Comparison of ENCODE assay signal across 24 cellular contexts in the genomic region with DNA sequence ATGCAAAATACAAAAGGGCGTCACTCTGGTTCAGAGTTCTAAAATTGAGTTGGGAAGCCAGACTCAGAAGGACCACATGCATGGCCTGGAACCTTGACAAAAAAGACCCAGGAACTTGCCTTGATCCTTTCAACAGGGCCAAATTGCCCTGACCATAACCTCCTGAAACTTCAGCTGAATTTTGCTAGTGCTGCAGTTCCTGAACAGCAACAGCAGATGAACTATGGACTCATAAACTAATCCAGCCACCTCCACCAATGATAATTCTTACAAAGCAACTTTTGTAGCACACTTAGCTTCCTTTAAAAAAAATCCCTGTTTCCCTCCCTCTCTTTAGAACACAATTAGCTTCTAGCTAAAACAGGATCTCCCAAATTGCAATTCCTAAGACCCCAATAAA.
"Had no signal": no experiment of that assay in that cellular context is flagged by ENCODE, and none has a peak within 500 bp of the region (broad histone marks: within the 10 kb centered on the region; RNA-seq: fewer than 3 reads in every experiment).

No MANE protein-coding gene starts in this region.

- H3K9me3 ChIP-seq: breast epithelium had no signal

- H3K27me3 Mint-ChIP-seq: activated CD4-positive, alpha-beta memory T cell treated with anti-CD3 and anti-CD28 coated beads, Interleukin-2, amount 10 ng/mL, durations not matched to agents 7 days and 5 days; T-helper 17 cell had no signal

- H3K27ac ChIP-seq: breast epithelium, VCaP had no signal

- H3K4me1 ChIP-seq: breast epithelium had no signal

- ATAC-seq: activated CD4-positive, alpha-beta T cell treated with anti-CD3 and anti-CD28 coated beads for 36 hours; T-helper 17 cell had no signal

- H3K27ac Mint-ChIP-seq: activated CD4-positive, alpha-beta memory T cell treated with anti-CD3 and anti-CD28 coated beads, Interleukin-2, amount 10 ng/mL, durations not matched to agents 7 days and 5 days; activated CD4-positive, alpha-beta T cell treated with anti-CD3 and anti-CD28 coated beads for 36 hours; activated naive CD4-positive, alpha-beta T cell treated with anti-CD3 and anti-CD28 coated beads, Interleukin-2, amount 50 U/mL, for 24 hours; T-helper 17 cell had no signal

- H3K4me1 Mint-ChIP-seq: activated CD4-positive, alpha-beta memory T cell treated with anti-CD3 and anti-CD28 coated beads, Interleukin-2, amount 10 ng/mL, durations not matched to agents 7 days and 5 days; activated CD4-positive, alpha-beta T cell treated with anti-CD3 and anti-CD28 coated beads for 36 hours; activated naive CD4-positive, alpha-beta T cell treated with anti-CD3 and anti-CD28 coated beads, Interleukin-2, amount 50 U/mL, for 24 hours; T-helper 17 cell had no signal

- DNase-seq: activated CD4-positive, alpha-beta memory T cell treated with anti-CD3 and anti-CD28 coated beads, Interleukin-2, amount 10 ng/mL, durations not matched to agents 7 days and 5 days; activated CD4-positive, alpha-beta T cell treated with anti-CD3 and anti-CD28 coated beads for 36 hours; activated CD4-positive, alpha-beta T cell treated with anti-CD3 and anti-CD28 coated beads, Interleukin-2, amount 50 U/mL, for 1 hour; activated CD4-positive, CD25-positive, alpha-beta regulatory T cell; activated effector memory CD4-positive, alpha-beta T cell treated with Interleukin-2 at 50 U/mL for 16 hours; activated naive CD4-positive, alpha-beta T cell; activated T-cell treated with anti-CD3 and anti-CD28 coated beads for 4 hours; aorta; caudate nucleus; KG1; NCI-H1092; NCI-H1417; NCI-H2029; NCI-H2107; NCI-H2171 treated with DMSO at 0.1 percent for 48 hours; NCI-H226; NCI-H526; NCI-H774; SIG-M5; T-helper 17 cell; T-helper 9 cell had no signal

- H3K4me3 Mint-ChIP-seq: activated CD4-positive, alpha-beta memory T cell treated with anti-CD3 and anti-CD28 coated beads, Interleukin-2, amount 10 ng/mL, durations not matched to agents 7 days and 5 days; activated CD4-positive, alpha-beta T cell treated with anti-CD3 and anti-CD28 coated beads for 36 hours; activated naive CD4-positive, alpha-beta T cell treated with anti-CD3 and anti-CD28 coated beads, Interleukin-2, amount 50 U/mL, for 24 hours; T-helper 17 cell had no signal

- H3K36me3 Mint-ChIP-seq: activated naive CD4-positive, alpha-beta T cell treated with anti-CD3 and anti-CD28 coated beads, Interleukin-2, amount 50 U/mL, for 24 hours had no signal

- H3K4me3 ChIP-seq: breast epithelium had no signal

- H3K27me3 ChIP-seq: breast epithelium had no signal

- H3K36me3 ChIP-seq: breast epithelium had no signal
